Comparison of ENCODE assay signal across 8 cellular contexts in genomic region chr4:147780137-147780777, GRCh38. TPM values are rescaled to one million over a fixed set of nuclear protein-coding genes. Genes with fewer than 3 reads are reported as not detected.
DNase-seq lines count a peak whose midpoint lies in the region; ATAC-seq and TF ChIP-seq lines count a peak whose summit lies in the region.

No MANE protein-coding gene starts in this region.

- H2BK15ac ChIP-seq in mesenchymal stem cell (ENCODE audit: low read depth, poor library complexity, severe bottlenecking) = no peak overlapping the region

- H3K14ac ChIP-seq in mesenchymal stem cell (ENCODE audit: low read length in 2 of 2) = peak overlapping the region in 1 of 2 experiments; percentile 68

- ATAC-seq in GM18505 (IDR thresholded peaks at IDR 0.05; ENCODE audit: unreplicated experiment) = peak; percentile 74
- peak; percentile 59 for ATAC-seq in GM21529 (IDR thresholded peaks at IDR 0.05; ENCODE audit: unreplicated experiment)

- H2BK5ac ChIP-seq in mesenchymal stem cell (ENCODE audit: low read depth, low read length, poor library complexity, severe bottlenecking) = no peak overlapping the region

- H3K4me1 ChIP-seq in mesenchymal stem cell (ENCODE audit: control insufficient read depth, insufficient read depth, low read depth, low read length) = peaks cover 12% of the 10 kb centered on the region

- H3K4ac ChIP-seq in mesenchymal stem cell (ENCODE audit: low read depth in 1 of 2, low read length in 2 of 2) = no peak overlapping the region

- H3K9ac ChIP-seq in mesenchymal stem cell (ENCODE audit: low read length) = no peak overlapping the region

- H3K23ac ChIP-seq in mesenchymal stem cell (ENCODE audit: low read length in 2 of 2) = no peak overlapping the region

- no peak overlapping the region for H2BK120ac ChIP-seq in mesenchymal stem cell (ENCODE audit: low read depth, low read length)

- no peaks in the 10 kb centered on the region for H3K27me3 ChIP-seq in mesenchymal stem cell (ENCODE audit: control insufficient read depth in 1 of 2, insufficient read depth in 1 of 2, low read length in 2 of 2)

- in situ Hi-C loops in KBM-7 (cut with MboI; ENCODE audit: low pct_unique_long_range_greater_than_20kb, low sequenced_read_pairs) = no loop called here

- WGBS in mesenchymal stem cell = 84% methylated on average over 7 of the region's 7 CpGs

- no peak for TF ChIP-seq POLR2A in GM18505 (IDR thresholded peaks at IDR 0.05; ENCODE audit: borderline replicate concordance, extremely low read depth, insufficient read depth, insufficient read length)

- H3K27ac ChIP-seq in mesenchymal stem cell (ENCODE audit: low read length, poor library complexity, severe bottlenecking) = no peak overlapping the region

- peak overlapping the region; percentile 52 for H4K91ac ChIP-seq in mesenchymal stem cell (ENCODE audit: low read length)

- H2BK12ac ChIP-seq in mesenchymal stem cell (ENCODE audit: low read length in 2 of 2) = peak overlapping the region; percentile 21 to 28

- peak overlapping the region in 1 of 2 experiments; percentile 72 for H3K18ac ChIP-seq in mesenchymal stem cell (ENCODE audit: low read depth in 1 of 2, low read length in 2 of 2)

- H3K4me2 ChIP-seq in mesenchymal stem cell (ENCODE audit: low read length, poor library complexity, severe bottlenecking) = no peak overlapping the region

- H4K8ac ChIP-seq in mesenchymal stem cell (ENCODE audit: low read length) = no peak overlapping the region

- peaks cover 15% of the 10 kb centered on the region for H3K79me1 ChIP-seq in mesenchymal stem cell (replicated peaks; ENCODE audit: low read length, poor library complexity, severe bottlenecking)

- H2AFZ ChIP-seq in mesenchymal stem cell (ENCODE audit: low read depth, low read length) = no peak overlapping the region

- no peak overlapping the region for H3K4me3 ChIP-seq in mesenchymal stem cell (ENCODE audit: insufficient read depth in 1 of 2, low read depth in 1 of 2, low read length in 2 of 2)

- H3K9me3 ChIP-seq in mesenchymal stem cell (ENCODE audit: control insufficient read depth, low read length) = no peaks in the 10 kb centered on the region

- peaks cover 0 to 2% of the 10 kb centered on the region in 2 experiments for H3K36me3 ChIP-seq in mesenchymal stem cell (ENCODE audit: control insufficient read depth in 1 of 2, insufficient read depth in 2 of 2, low read depth in 1 of 2, low read length in 2 of 2)

- peak overlapping the region; percentile 41 for H2AK5ac ChIP-seq in mesenchymal stem cell (ENCODE audit: low read length, severe bottlenecking)

- DNase-seq in KBM-7 (peak; percentile 72), mesenchymal stem cell (peak; percentile 35), NCI-H187 (lab: John Stamatoyannopoulos, UW) (no peak), NCI-H1092 (lab: John Stamatoyannopoulos, UW) (no peak), NCI-H2081 treated with DMSO at 0.1 percent for 48 hours (lab: John Stamatoyannopoulos, UW) (no peak)
- DNase-seq in stimulated activated CD4-positive, alpha-beta T cell treated with anti-CD3 and anti-CD28 coated beads, Interleukin-2, amount 100 ng/mL, for 24 hours = no peak

RNA-seq across cellular contexts. Expression of gene ARHGAP10, which starts 48.4 kb away (rescaled TPM):
- 24.9 TPM for polyA plus RNA-seq in mesenchymal stem cell (2013, experiment 1 of 2)
- polyA plus RNA-seq in mesenchymal stem cell (2013, experiment 2 of 2) = 24.0 TPM

Comparison
In these comparisons a context has a peak if more than half of its experiments do, and no peak if none do; other contexts are left out.
1. DNase-seq: peak in KBM-7 (single experiment) and mesenchymal stem cell (single experiment); none in NCI-H187 (0 of 2), stimulated activated CD4-positive, alpha-beta T cell treated with anti-CD3 and anti-CD28 coated beads, Interleukin-2, amount 100 ng/mL, for 24 hours (0 of 2), NCI-H1092 (single experiment) and NCI-H2081 treated with DMSO at 0.1 percent for 48 hours (single experiment).